Comparison of ENCODE assay signal across 38 cellular contexts in the genomic region with DNA sequence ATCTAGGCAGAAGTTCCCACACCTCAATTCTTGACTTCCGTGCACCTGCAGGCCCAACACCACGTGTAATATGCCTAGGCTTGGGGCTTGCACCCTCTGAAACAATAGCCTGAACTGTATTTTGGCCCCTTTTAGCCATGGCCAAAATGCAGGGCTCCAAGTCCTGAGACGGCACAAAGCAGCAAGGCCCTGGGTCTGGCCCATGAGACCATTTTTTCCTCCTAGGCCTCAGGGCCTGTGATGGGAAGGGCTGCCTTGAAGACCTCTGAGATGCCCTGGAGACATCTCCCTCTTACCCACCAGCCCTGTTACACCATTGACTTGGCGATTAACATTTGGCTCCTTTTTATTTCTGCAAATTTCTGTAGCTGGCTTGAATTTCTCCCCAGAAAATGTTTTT.
"Had no signal": no experiment of that assay in that cellular context is flagged by ENCODE, and none has a peak within 500 bp of the region (broad histone marks: within the 10 kb centered on the region; RNA-seq: fewer than 3 reads in every experiment).

No MANE protein-coding gene starts in this region.

- ATAC-seq: activated naive CD4-positive, alpha-beta T cell treated with anti-CD3 and anti-CD28 coated beads, Interleukin-2, amount 50 U/mL, for 72 hours; activated naive CD8-positive, alpha-beta T cell treated with anti-CD3 and anti-CD28 coated beads, Interleukin-2, amount 50 U/mL, for 24 hours; activated T-cell treated with anti-CD3 and anti-CD28 coated beads, Interleukin-2, amount 50 U/mL, for 72 hours; activated T-helper 17 cell treated with anti-CD3 and anti-CD28 coated beads, Interleukin-2, amount 50 U/mL, for 72 hours; body of pancreas had no signal

- H3K4me3 ChIP-seq: adrenal gland, ascending aorta, body of pancreas, breast epithelium, cardiac muscle cell, colonic mucosa had no signal

- FAIRE-seq: astrocyte, bronchial epithelial cell, colon had no signal

- DNase-seq: activated effector memory CD4-positive, alpha-beta T cell treated with anti-CD3 and anti-CD28 coated beads, Interleukin-2, amount 50 U/mL, for 16 hours; activated effector memory CD4-positive, alpha-beta T cell treated with Interleukin-2 at 50 U/mL for 16 hours; activated gamma-delta T cell; activated gamma-delta T cell treated with Interleukin-2 at 50 U/mL for 16 hours; activated naive CD4-positive, alpha-beta T cell; activated naive CD4-positive, alpha-beta T cell treated with anti-CD3 and anti-CD28 coated beads for 36 hours; activated naive CD4-positive, alpha-beta T cell treated with anti-CD3 and anti-CD28 coated beads, Interleukin-2, amount 10 ng/mL, durations not matched to agents 7 days and 5 days; activated naive CD4-positive, alpha-beta T cell treated with anti-CD3 and anti-CD28 coated beads, Interleukin-2, amount 50 U/mL, for 16 hours; activated naive CD4-positive, alpha-beta T cell treated with Interleukin-2 at 50 U/mL for 16 hours; activated naive CD8-positive, alpha-beta T cell treated with anti-CD3 and anti-CD28 coated beads for 36 hours; activated naive CD8-positive, alpha-beta T cell treated with anti-CD3 and anti-CD28 coated beads, Interleukin-2, amount 10 ng/mL, durations not matched to agents 7 days and 5 days; activated naive CD8-positive, alpha-beta T cell treated with anti-CD3 and anti-CD28 coated beads, Interleukin-2, amount 50 U/mL, for 24 hours; activated T-cell treated with anti-CD3 and anti-CD28 coated beads, Interleukin-2, amount 50 U/mL, for 48 hours; activated T-cell treated with anti-CD3 and anti-CD28 coated beads, Interleukin-2, amount 50 U/mL, for 72 hours; adrenal gland; amniotic stem cell; amygdala; anterior cingulate cortex; aorta; body of pancreas; brain microvascular endothelial cell; caudate nucleus; central memory CD4-positive, alpha-beta T cell; cerebellar nuclear complex had no signal

- H3K4me1 Mint-ChIP-seq: activated naive CD4-positive, alpha-beta T cell treated with anti-CD3 and anti-CD28 coated beads, Interleukin-2, amount 10 ng/mL, durations not matched to agents 7 days and 5 days; activated naive CD4-positive, alpha-beta T cell treated with anti-CD3 and anti-CD28 coated beads, Interleukin-2, amount 50 U/mL, for 24 hours; activated naive CD8-positive, alpha-beta T cell treated with anti-CD3 and anti-CD28 coated beads for 36 hours; activated naive CD8-positive, alpha-beta T cell treated with anti-CD3 and anti-CD28 coated beads, Interleukin-2, amount 10 ng/mL, durations not matched to agents 7 days and 5 days; activated naive CD8-positive, alpha-beta T cell treated with anti-CD3 and anti-CD28 coated beads, Interleukin-2, amount 50 U/mL, for 24 hours; activated T-helper 17 cell treated with anti-CD3 and anti-CD28 coated beads, Interleukin-2, amount 50 U/mL, for 72 hours; brain; central memory CD8-positive, alpha-beta T cell had no signal

- H3K9me3 ChIP-seq: adrenal gland, ascending aorta, body of pancreas, colonic mucosa had no signal

- H3K36me3 ChIP-seq: adrenal gland, brain microvascular endothelial cell, breast epithelium, cardiac muscle cell, colonic mucosa had no signal

- H3K36me3 Mint-ChIP-seq: activated naive CD4-positive, alpha-beta T cell treated with anti-CD3 and anti-CD28 coated beads, Interleukin-2, amount 10 ng/mL, durations not matched to agents 7 days and 5 days; activated naive CD4-positive, alpha-beta T cell treated with anti-CD3 and anti-CD28 coated beads, Interleukin-2, amount 50 U/mL, for 24 hours; activated naive CD8-positive, alpha-beta T cell; activated naive CD8-positive, alpha-beta T cell treated with anti-CD3 and anti-CD28 coated beads for 36 hours; activated naive CD8-positive, alpha-beta T cell treated with anti-CD3 and anti-CD28 coated beads, Interleukin-2, amount 10 ng/mL, durations not matched to agents 7 days and 5 days had no signal

- H3K9me3 Mint-ChIP-seq: central memory CD8-positive, alpha-beta T cell had no signal

- H3K27me3 ChIP-seq: adrenal gland, ascending aorta, body of pancreas, brain microvascular endothelial cell, breast epithelium, cardiac muscle cell, colonic mucosa had no signal

- H3K27me3 Mint-ChIP-seq: activated naive CD4-positive, alpha-beta T cell treated with anti-CD3 and anti-CD28 coated beads, Interleukin-2, amount 10 ng/mL, durations not matched to agents 7 days and 5 days; activated naive CD4-positive, alpha-beta T cell treated with anti-CD3 and anti-CD28 coated beads, Interleukin-2, amount 50 U/mL, for 24 hours; activated naive CD8-positive, alpha-beta T cell treated with anti-CD3 and anti-CD28 coated beads for 36 hours; activated naive CD8-positive, alpha-beta T cell treated with anti-CD3 and anti-CD28 coated beads, Interleukin-2, amount 10 ng/mL, durations not matched to agents 7 days and 5 days; activated naive CD8-positive, alpha-beta T cell treated with anti-CD3 and anti-CD28 coated beads, Interleukin-2, amount 50 U/mL, for 24 hours had no signal

- H3K27ac ChIP-seq: adrenal gland, ascending aorta, body of pancreas, brain microvascular endothelial cell, breast epithelium, cardiac muscle cell, colonic mucosa had no signal

- H3K4me3 Mint-ChIP-seq: activated naive CD4-positive, alpha-beta T cell treated with anti-CD3 and anti-CD28 coated beads for 36 hours; activated naive CD4-positive, alpha-beta T cell treated with anti-CD3 and anti-CD28 coated beads, Interleukin-2, amount 10 ng/mL, durations not matched to agents 7 days and 5 days; activated naive CD4-positive, alpha-beta T cell treated with anti-CD3 and anti-CD28 coated beads, Interleukin-2, amount 50 U/mL, for 24 hours; activated naive CD8-positive, alpha-beta T cell; activated naive CD8-positive, alpha-beta T cell treated with anti-CD3 and anti-CD28 coated beads for 36 hours; activated naive CD8-positive, alpha-beta T cell treated with anti-CD3 and anti-CD28 coated beads, Interleukin-2, amount 10 ng/mL, durations not matched to agents 7 days and 5 days; activated naive CD8-positive, alpha-beta T cell treated with anti-CD3 and anti-CD28 coated beads, Interleukin-2, amount 50 U/mL, for 24 hours; activated T-cell treated with anti-CD3 and anti-CD28 coated beads, Interleukin-2, amount 50 U/mL, for 72 hours; activated T-helper 1 cell treated with anti-CD3 and anti-CD28 coated beads, Interleukin-12 subunit alpha, Interleukin-12 subunit beta, Interleukin-2, Interleukin-4 antibody, amounts not matched to agents 30 ng/mL and 10 ng/mL and 1 ng/mL, durations not matched to agents 14 hours and 24 hours and 36 hours; activated T-helper 17 cell treated with anti-CD3 and anti-CD28 coated beads, Interleukin-2, amount 50 U/mL, for 72 hours; brain; central memory CD8-positive, alpha-beta T cell had no signal

- H3K4me1 ChIP-seq: adrenal gland, ascending aorta, breast epithelium, colonic mucosa had no signal
